ENCODE assay signal across 1 cellular context in the genomic region with DNA sequence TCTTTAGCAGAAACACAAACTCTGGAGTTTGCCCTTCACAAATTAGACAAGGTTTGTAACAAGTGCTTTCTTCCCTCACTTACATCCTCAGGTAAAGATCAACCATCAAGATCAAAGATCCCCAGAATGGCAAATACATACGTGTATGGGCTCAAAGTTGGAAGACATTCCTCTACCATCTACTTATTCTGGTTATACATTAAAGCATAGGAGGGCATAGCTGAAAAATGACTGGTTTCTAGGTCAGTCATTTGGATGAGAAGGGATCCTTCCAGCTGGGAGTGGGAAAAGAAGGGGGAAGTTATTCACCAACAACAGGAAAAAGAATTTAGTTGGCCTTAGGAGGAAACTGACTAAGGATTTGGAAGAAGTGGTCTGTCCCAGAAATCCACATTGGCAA.
TF ChIP-seq lines count a peak whose summit lies in the region.

No MANE protein-coding gene starts in this region.

TF ChIP-seq in K562, 482 proteins besides CTCF, POLR2A, EP300 and RAD21 (continued from another document):
- TF ChIP-seq SIN3A (IDR thresholded peaks at IDR 0.05; ENCODE audit: borderline replicate concordance in 2 of 2, control insufficient read depth in 1 of 2, low read depth in 2 of 2, low read length in 2 of 2) (no peak), ZNF384 (IDR thresholded peaks at IDR 0.05; ENCODE audit: low read depth, low read length) (no peak), MED1 (CRISPR knock-in tag; IDR thresholded peaks at IDR 0.05; ENCODE audit: borderline replicate concordance) (no peak), CBFB (CRISPR knock-in tag; IDR thresholded peaks at IDR 0.05) (no peak), HDAC8 (tag; IDR thresholded peaks at IDR 0.05) (no peak), NFRKB (IDR thresholded peaks at IDR 0.05; ENCODE audit: low read depth) (no peak), KHSRP (IDR thresholded peaks at IDR 0.05) (no peak), SLC30A9 (CRISPR knock-in tag; IDR thresholded peaks at IDR 0.05) (no peak)
- TF ChIP-seq, protein P1, sequence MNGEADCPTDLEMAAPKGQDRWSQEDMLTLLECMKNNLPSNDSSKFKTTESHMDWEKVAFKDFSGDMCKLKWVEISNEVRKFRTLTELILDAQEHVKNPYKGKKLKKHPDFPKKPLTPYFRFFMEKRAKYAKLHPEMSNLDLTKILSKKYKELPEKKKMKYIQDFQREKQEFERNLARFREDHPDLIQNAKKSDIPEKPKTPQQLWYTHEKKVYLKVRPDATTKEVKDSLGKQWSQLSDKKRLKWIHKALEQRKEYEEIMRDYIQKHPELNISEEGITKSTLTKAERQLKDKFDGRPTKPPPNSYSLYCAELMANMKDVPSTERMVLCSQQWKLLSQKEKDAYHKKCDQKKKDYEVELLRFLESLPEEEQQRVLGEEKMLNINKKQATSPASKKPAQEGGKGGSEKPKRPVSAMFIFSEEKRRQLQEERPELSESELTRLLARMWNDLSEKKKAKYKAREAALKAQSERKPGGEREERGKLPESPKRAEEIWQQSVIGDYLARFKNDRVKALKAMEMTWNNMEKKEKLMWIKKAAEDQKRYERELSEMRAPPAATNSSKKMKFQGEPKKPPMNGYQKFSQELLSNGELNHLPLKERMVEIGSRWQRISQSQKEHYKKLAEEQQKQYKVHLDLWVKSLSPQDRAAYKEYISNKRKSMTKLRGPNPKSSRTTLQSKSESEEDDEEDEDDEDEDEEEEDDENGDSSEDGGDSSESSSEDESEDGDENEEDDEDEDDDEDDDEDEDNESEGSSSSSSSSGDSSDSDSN (IDR thresholded peaks at IDR 0.05; ENCODE audit: borderline replicate concordance in 1 of 2, low read depth in 2 of 2, low read length in 2 of 2): no peak
- TF ChIP-seq, protein P2, sequence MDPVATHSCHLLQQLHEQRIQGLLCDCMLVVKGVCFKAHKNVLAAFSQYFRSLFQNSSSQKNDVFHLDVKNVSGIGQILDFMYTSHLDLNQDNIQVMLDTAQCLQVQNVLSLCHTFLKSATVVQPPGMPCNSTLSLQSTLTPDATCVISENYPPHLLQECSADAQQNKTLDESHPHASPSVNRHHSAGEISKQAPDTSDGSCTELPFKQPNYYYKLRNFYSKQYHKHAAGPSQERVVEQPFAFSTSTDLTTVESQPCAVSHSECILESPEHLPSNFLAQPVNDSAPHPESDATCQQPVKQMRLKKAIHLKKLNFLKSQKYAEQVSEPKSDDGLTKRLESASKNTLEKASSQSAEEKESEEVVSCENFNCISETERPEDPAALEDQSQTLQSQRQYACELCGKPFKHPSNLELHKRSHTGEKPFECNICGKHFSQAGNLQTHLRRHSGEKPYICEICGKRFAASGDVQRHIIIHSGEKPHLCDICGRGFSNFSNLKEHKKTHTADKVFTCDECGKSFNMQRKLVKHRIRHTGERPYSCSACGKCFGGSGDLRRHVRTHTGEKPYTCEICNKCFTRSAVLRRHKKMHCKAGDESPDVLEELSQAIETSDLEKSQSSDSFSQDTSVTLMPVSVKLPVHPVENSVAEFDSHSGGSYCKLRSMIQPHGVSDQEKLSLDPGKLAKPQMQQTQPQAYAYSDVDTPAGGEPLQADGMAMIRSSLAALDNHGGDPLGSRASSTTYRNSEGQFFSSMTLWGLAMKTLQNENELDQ (CRISPR knock-in tag; IDR thresholded peaks at IDR 0.05; ENCODE audit: borderline replicate concordance): no peak
- TF ChIP-seq, protein P3, sequence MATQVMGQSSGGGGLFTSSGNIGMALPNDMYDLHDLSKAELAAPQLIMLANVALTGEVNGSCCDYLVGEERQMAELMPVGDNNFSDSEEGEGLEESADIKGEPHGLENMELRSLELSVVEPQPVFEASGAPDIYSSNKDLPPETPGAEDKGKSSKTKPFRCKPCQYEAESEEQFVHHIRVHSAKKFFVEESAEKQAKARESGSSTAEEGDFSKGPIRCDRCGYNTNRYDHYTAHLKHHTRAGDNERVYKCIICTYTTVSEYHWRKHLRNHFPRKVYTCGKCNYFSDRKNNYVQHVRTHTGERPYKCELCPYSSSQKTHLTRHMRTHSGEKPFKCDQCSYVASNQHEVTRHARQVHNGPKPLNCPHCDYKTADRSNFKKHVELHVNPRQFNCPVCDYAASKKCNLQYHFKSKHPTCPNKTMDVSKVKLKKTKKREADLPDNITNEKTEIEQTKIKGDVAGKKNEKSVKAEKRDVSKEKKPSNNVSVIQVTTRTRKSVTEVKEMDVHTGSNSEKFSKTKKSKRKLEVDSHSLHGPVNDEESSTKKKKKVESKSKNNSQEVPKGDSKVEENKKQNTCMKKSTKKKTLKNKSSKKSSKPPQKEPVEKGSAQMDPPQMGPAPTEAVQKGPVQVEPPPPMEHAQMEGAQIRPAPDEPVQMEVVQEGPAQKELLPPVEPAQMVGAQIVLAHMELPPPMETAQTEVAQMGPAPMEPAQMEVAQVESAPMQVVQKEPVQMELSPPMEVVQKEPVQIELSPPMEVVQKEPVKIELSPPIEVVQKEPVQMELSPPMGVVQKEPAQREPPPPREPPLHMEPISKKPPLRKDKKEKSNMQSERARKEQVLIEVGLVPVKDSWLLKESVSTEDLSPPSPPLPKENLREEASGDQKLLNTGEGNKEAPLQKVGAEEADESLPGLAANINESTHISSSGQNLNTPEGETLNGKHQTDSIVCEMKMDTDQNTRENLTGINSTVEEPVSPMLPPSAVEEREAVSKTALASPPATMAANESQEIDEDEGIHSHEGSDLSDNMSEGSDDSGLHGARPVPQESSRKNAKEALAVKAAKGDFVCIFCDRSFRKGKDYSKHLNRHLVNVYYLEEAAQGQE (CRISPR knock-in tag; IDR thresholded peaks at IDR 0.05; ENCODE audit: low read depth): no peak
- TF ChIP-seq, protein P4, sequence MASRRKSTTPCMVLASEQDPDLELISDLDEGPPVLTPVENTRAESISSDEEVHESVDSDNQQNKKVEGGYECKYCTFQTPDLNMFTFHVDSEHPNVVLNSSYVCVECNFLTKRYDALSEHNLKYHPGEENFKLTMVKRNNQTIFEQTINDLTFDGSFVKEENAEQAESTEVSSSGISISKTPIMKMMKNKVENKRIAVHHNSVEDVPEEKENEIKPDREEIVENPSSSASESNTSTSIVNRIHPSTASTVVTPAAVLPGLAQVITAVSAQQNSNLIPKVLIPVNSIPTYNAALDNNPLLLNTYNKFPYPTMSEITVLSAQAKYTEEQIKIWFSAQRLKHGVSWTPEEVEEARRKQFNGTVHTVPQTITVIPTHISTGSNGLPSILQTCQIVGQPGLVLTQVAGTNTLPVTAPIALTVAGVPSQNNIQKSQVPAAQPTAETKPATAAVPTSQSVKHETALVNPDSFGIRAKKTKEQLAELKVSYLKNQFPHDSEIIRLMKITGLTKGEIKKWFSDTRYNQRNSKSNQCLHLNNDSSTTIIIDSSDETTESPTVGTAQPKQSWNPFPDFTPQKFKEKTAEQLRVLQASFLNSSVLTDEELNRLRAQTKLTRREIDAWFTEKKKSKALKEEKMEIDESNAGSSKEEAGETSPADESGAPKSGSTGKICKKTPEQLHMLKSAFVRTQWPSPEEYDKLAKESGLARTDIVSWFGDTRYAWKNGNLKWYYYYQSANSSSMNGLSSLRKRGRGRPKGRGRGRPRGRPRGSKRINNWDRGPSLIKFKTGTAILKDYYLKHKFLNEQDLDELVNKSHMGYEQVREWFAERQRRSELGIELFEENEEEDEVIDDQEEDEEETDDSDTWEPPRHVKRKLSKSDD (conservative IDR thresholded peaks at IDR 0.05; ENCODE audit: low read length): no peak
